Comparison of ENCODE assay signal across 11 cellular contexts in the genomic region with DNA sequence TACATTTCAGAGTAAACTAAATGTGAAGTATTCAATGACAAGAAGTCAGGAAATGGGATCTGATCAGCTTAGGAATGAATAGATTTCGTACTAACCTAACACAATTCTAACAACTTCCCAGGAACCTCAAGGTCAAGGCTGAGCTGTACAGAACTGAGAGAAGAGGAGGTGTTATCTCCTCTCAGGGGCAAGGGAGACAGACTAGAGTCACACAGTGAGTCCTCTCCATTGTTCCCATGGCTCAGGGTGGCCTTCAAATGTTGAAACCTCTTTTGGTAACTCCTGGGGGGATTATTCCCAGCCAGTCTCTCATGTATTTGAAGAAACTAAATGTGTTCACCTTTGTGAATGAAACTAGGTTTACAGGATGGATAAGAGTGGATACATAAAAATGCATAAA.
"Had no signal": no experiment of that assay in that cellular context is flagged by ENCODE, and none has a peak within 500 bp of the region (broad histone marks: within the 10 kb centered on the region; RNA-seq: fewer than 3 reads in every experiment).

No MANE protein-coding gene starts in this region.

- ATAC-seq: GM23338, HCT116 had no signal

- H3K9ac ChIP-seq: GM23248 had no signal

- H3K27ac ChIP-seq: GM23248 had no signal

- H3K27ac Mint-ChIP-seq: GM23338, H9, HFFc6 had no signal

- DNase-seq: GM23248, GOT3, H7, H9, HCEC 1CT, HFFc6 had no signal

- H2AFZ ChIP-seq: GM23248, GM23338 had no signal

- H3K4me1 ChIP-seq: HAP-1 had no signal

- H3K4me3 Mint-ChIP-seq: GM23338, H9, HFFc6 had no signal

- H3K9me3 Mint-ChIP-seq: GM23338, H9, HFFc6 had no signal

- H3K9me3 ChIP-seq: HAP-1 had no signal

- FAIRE-seq: H1, H54 had no signal

- H3K36me3 ChIP-seq: HAP-1 had no signal

- H3K4me3 ChIP-seq: GM23248, GM23338, HAP-1 had no signal

- H3K4me2 ChIP-seq: GM23338 had no signal
